14 cellular contexts compared by ENCODE assay signal in the genomic region with DNA sequence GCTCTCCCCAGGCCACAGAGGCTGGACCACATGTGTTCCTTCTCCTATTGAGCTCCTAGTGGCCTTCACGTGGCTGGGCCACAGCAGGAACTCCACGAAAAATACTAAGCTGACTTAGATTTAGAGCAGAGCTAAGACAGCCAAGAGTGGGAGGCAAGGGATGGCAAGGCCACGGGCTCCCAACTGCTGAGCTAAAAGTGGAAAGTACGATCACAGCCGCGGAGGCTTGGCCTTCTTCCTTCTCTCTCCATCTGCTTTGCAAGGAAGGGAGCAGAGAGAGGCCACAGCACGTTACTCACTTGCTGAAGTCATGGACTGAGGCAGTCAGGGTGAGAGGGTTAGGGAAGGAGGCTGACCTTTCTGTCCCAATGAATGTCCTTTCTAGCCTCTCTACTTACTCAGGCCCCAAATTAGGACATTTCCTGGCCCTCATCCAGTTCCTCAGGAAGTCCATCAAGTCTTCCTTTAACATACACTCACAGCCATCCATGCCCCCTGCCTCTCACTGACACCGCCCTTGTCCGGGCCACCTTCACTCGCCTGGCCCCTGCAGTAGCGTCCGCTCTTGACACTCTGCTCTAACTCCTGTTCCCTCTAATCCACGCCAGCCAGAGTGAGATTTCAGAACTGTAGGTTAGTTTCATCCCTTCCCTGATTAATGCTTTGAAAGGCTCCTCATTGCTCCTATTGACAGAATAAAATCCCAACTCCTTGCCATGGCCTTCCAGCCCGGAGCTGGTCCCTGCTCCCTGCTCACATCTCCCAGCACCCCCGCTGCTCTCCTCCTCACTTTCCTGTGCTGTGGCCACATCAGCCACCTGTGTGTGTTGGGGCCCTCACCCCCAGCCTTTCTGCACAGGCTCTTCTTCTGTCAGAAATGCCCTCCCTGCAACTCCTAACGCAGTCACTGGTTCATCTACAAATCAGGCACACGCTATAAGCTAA.
DNase-seq lines count a peak whose midpoint lies in the region; ATAC-seq and TF ChIP-seq lines count a peak whose summit lies in the region.
"Had no signal": no experiment of that assay in that cellular context is flagged by ENCODE, and none has a peak within 500 bp of the region (broad histone marks: within the 10 kb centered on the region; RNA-seq: fewer than 3 reads in every experiment).

No MANE protein-coding gene starts in this region.

- TF ChIP-seq CTCF in AG10803 (conservative IDR thresholded peaks at IDR 0.05; ENCODE audit: low read length) = no peak

- no peaks in the 10 kb centered on the region for H3K4me1 Mint-ChIP-seq in activated CD4-positive, alpha-beta T cell treated with anti-CD3 and anti-CD28 coated beads for 36 hours

- peaks cover 5% of the 10 kb centered on the region for H3K27me3 Mint-ChIP-seq in activated CD4-positive, alpha-beta T cell treated with anti-CD3 and anti-CD28 coated beads for 36 hours

- H3K36me3 Mint-ChIP-seq in activated CD4-positive, alpha-beta T cell treated with anti-CD3 and anti-CD28 coated beads for 36 hours (ENCODE audit: low read depth) = no peaks in the 10 kb centered on the region

- no peaks in the 10 kb centered on the region for H3K9me3 Mint-ChIP-seq in activated CD4-positive, alpha-beta T cell treated with anti-CD3 and anti-CD28 coated beads for 36 hours (ENCODE audit: low read depth)

- POLR2A ChIA-PET in activated CD4-positive, alpha-beta T cell treated with anti-CD3 and anti-CD28 coated beads for 36 hours (lab: Charles Lee) = no interaction called here

- DNase-seq in AG10803 (ENCODE audit: low read depth) (peak; percentile 64), RPMI7951 (ENCODE audit: low read depth) (peak; percentile 61), cardiac septum (ENCODE audit: low spot score) (peak; percentile 74), occipital lobe (lab: John Stamatoyannopoulos, UW) (peak; percentile 41), activated T-cell treated with anti-CD3 and anti-CD28 coated beads for 4 hours (no peak), cortex of kidney (lab: John Stamatoyannopoulos, UW) (no peak)
- DNase-seq in activated CD4-positive, alpha-beta T cell treated with anti-CD3 and anti-CD28 coated beads for 36 hours = no peak
- DNase-seq: activated CD4-positive, alpha-beta T cell treated with anti-CD3 and anti-CD28 coated beads for 1 hour; left colon; NCI-H1092 treated with DMSO at 0.1 percent for 48 hours; NCI-H226; OCI-M1; transverse colon had no signal

- CTCF ChIA-PET in activated CD4-positive, alpha-beta T cell treated with anti-CD3 and anti-CD28 coated beads for 36 hours (lab: Charles Lee) = interaction anchor here (1.3 kb wide), 1 partner anchor 19 kb away, joined by 4 read pairs; no protein-coding TSS in a partner anchor

- no peak overlapping the region for H3K27ac Mint-ChIP-seq in activated CD4-positive, alpha-beta T cell treated with anti-CD3 and anti-CD28 coated beads for 36 hours

- intact Hi-C loops in cardiac septum (cut with DNase I) = no loop called here
- intact Hi-C loops in activated CD4-positive, alpha-beta T cell treated with anti-CD3 and anti-CD28 coated beads for 36 hours (cut with DNase I, micrococcal nuclease) = no loop called here

- no peak overlapping the region for H3K4me3 Mint-ChIP-seq in activated CD4-positive, alpha-beta T cell treated with anti-CD3 and anti-CD28 coated beads for 36 hours

- no peak for ATAC-seq in activated CD4-positive, alpha-beta T cell treated with anti-CD3 and anti-CD28 coated beads for 36 hours
- ATAC-seq in HG02870 (IDR thresholded peaks at IDR 0.05; ENCODE audit: unreplicated experiment) = no peak
- ATAC-seq: left colon had no signal

- H3K4me3 ChIP-seq in AG10803 (ENCODE audit: low read length) = no peak overlapping the region
- H3K4me3 ChIP-seq: transverse colon had no signal

Comparison
In these comparisons a context has a peak if more than half of its experiments do, and no peak if none do; other contexts are left out.
1. DNase-seq: peak in AG10803 (single experiment), RPMI7951 (single experiment), cardiac septum (single experiment) and occipital lobe (single experiment); none in activated CD4-positive, alpha-beta T cell treated with anti-CD3 and anti-CD28 coated beads for 36 hours (single experiment), activated T-cell treated with anti-CD3 and anti-CD28 coated beads for 4 hours (single experiment) and cortex of kidney (single experiment).